16 cellular contexts compared by ENCODE assay signal in the genomic region with DNA sequence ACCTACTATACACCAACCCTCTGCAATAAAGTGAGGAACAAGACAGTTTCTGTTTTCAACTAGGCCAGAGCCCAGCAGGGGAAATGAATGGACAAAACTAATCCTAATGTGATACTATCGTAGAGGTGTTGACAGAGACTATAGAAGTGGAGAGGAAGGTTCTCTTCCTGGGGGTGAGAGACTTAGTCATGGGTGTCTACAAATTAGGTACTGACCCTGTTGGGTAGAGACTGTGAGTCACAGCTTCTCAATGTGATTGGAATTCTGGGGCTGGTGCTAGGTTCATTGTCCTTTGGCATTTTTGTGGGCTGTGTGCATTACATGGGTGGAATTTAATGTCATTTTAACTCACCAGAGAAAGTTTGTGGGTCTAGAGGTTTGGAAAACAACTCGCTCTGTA.
DNase-seq lines count a peak whose midpoint lies in the region; ATAC-seq and TF ChIP-seq lines count a peak whose summit lies in the region.
"Had no signal": no experiment of that assay in that cellular context is flagged by ENCODE, and none has a peak within 500 bp of the region (broad histone marks: within the 10 kb centered on the region; RNA-seq: fewer than 3 reads in every experiment).

No MANE protein-coding gene starts in this region.

- H4K5ac ChIP-seq in mesendoderm (ENCODE audit: low read length) = no peak overlapping the region

- no peak overlapping the region for H2BK15ac ChIP-seq in mesendoderm (replicated peaks; ENCODE audit: low read depth)

- POLR2A ChIA-PET in activated CD8-positive, alpha-beta T cell treated with anti-CD3 and anti-CD28 coated beads, Interleukin-2, amount 10 ng/mL, durations not matched to agents 7 days and 5 days (lab: Charles Lee) = no interaction called here

- H3K4me2 ChIP-seq in mesendoderm (ENCODE audit: low read length) = no peak overlapping the region
- H3K4me2 ChIP-seq: BLaER1 had no signal

- no peak overlapping the region for H3K56ac ChIP-seq in mesendoderm (ENCODE audit: low read length)

- H2AK5ac ChIP-seq in mesendoderm (ENCODE audit: low read length) = no peak overlapping the region

- H3K9ac ChIP-seq in mesendoderm (ENCODE audit: low read length) = no peak overlapping the region
- H3K9ac ChIP-seq: BLaER1 had no signal

- H3K4me1 Mint-ChIP-seq in activated CD8-positive, alpha-beta T cell treated with anti-CD3 and anti-CD28 coated beads, Interleukin-2, amount 10 ng/mL, durations not matched to agents 7 days and 5 days (ENCODE audit: low read depth) = no peaks in the 10 kb centered on the region
- H3K4me1 Mint-ChIP-seq: naive B cell had no signal

- no peak overlapping the region for H2BK5ac ChIP-seq in mesendoderm (ENCODE audit: low read length)

- DNase-seq in AG20443 (ENCODE audit: low spot score) (peak; percentile 18), LoVo (ENCODE audit: low spot score) (peak; percentile 11), cardiac fibroblast (ENCODE audit: low read depth in 2 of 2) (peak; percentile 63 to 93), mesendoderm (peak; percentile 95), DMS79 (lab: John Stamatoyannopoulos, UW) (no peak), T-helper 2 cell (no peak)
- DNase-seq in activated CD8-positive, alpha-beta T cell treated with anti-CD3 and anti-CD28 coated beads, Interleukin-2, amount 10 ng/mL, durations not matched to agents 7 days and 5 days = no peak
- DNase-seq: GF-D8, naive B cell, NCI-H524, Right ventricle myocardium superior, small intestine, upper lobe of left lung had no signal

- no peak overlapping the region for H3K18ac ChIP-seq in mesendoderm (ENCODE audit: low read length)

- H2BK120ac ChIP-seq in mesendoderm (ENCODE audit: low read depth, low read length) = no peak overlapping the region

- H3K4ac ChIP-seq in mesendoderm (ENCODE audit: low read depth, low read length) = no peak overlapping the region

- H3K4me3 ChIP-seq in cardiac fibroblast (replicated peaks in 1 of 2; ENCODE audit: low read depth in 2 of 2, low read length in 2 of 2) (no peak overlapping the region), mesendoderm (ENCODE audit: low read length) (no peak overlapping the region)
- H3K4me3 ChIP-seq: BLaER1, upper lobe of left lung had no signal

- no peak for TF ChIP-seq CTCF in cardiac fibroblast (IDR thresholded peaks at IDR 0.05; ENCODE audit: low read depth, low read length)

- CTCF ChIA-PET in activated CD8-positive, alpha-beta T cell treated with anti-CD3 and anti-CD28 coated beads, Interleukin-2, amount 10 ng/mL, durations not matched to agents 7 days and 5 days (lab: Charles Lee) = no interaction called here

- no peak overlapping the region for H4K8ac ChIP-seq in mesendoderm (ENCODE audit: low read depth, low read length)

- no peak overlapping the region for H3K27ac ChIP-seq in mesendoderm (ENCODE audit: low read depth, low read length)
- H3K27ac ChIP-seq: BLaER1, upper lobe of left lung, VCaP had no signal

- H3K36me3 ChIP-seq in mesendoderm (ENCODE audit: control insufficient read depth, insufficient read depth, low read length) = no peaks in the 10 kb centered on the region
- H3K36me3 ChIP-seq: BLaER1, upper lobe of left lung had no signal

- no peaks in the 10 kb centered on the region for H3K79me1 ChIP-seq in mesendoderm (ENCODE audit: low read length)

- H3K23ac ChIP-seq in mesendoderm (ENCODE audit: low read length) = no peak overlapping the region

- ATAC-seq in HG02852 (IDR thresholded peaks at IDR 0.05; ENCODE audit: unreplicated experiment) = no peak
- ATAC-seq in activated CD8-positive, alpha-beta T cell treated with anti-CD3 and anti-CD28 coated beads, Interleukin-2, amount 10 ng/mL, durations not matched to agents 7 days and 5 days = no peak

- no peaks in the 10 kb centered on the region for H3K36me3 Mint-ChIP-seq in activated CD8-positive, alpha-beta T cell treated with anti-CD3 and anti-CD28 coated beads, Interleukin-2, amount 10 ng/mL, durations not matched to agents 7 days and 5 days (ENCODE audit: low read depth)
- H3K36me3 Mint-ChIP-seq: naive B cell had no signal

- H3K79me2 ChIP-seq in mesendoderm (ENCODE audit: control insufficient read depth, insufficient read depth, low read length) = no peaks in the 10 kb centered on the region

- no peaks in the 10 kb centered on the region for H3K27me3 Mint-ChIP-seq in activated CD8-positive, alpha-beta T cell treated with anti-CD3 and anti-CD28 coated beads, Interleukin-2, amount 10 ng/mL, durations not matched to agents 7 days and 5 days (ENCODE audit: low read depth)

- no peak overlapping the region for H3K27ac Mint-ChIP-seq in activated CD8-positive, alpha-beta T cell treated with anti-CD3 and anti-CD28 coated beads, Interleukin-2, amount 10 ng/mL, durations not matched to agents 7 days and 5 days
- H3K27ac Mint-ChIP-seq: naive B cell had no signal

- H3K9me3 Mint-ChIP-seq in activated CD8-positive, alpha-beta T cell treated with anti-CD3 and anti-CD28 coated beads, Interleukin-2, amount 10 ng/mL, durations not matched to agents 7 days and 5 days (ENCODE audit: insufficient read depth) = no peaks in the 10 kb centered on the region

- H3K4me1 ChIP-seq in mesendoderm (ENCODE audit: control insufficient read depth, low read depth, low read length) = no peaks in the 10 kb centered on the region
- H3K4me1 ChIP-seq: BLaER1, upper lobe of left lung had no signal

- no peaks in the 10 kb centered on the region for H3K27me3 ChIP-seq in mesendoderm (ENCODE audit: insufficient read depth, low read length, poor library complexity)
- H3K27me3 ChIP-seq: BLaER1, upper lobe of left lung had no signal

- no peak overlapping the region for H3K4me3 Mint-ChIP-seq in activated CD8-positive, alpha-beta T cell treated with anti-CD3 and anti-CD28 coated beads, Interleukin-2, amount 10 ng/mL, durations not matched to agents 7 days and 5 days
- H3K4me3 Mint-ChIP-seq: naive B cell had no signal

- WGBS in mesendoderm (ENCODE audit: extremely low coverage, insufficient coverage, low lambda C conversion rate) = no CpG with 5 or more reads among the region's 2 CpGs

Comparison
In these comparisons a context has a peak if more than half of its experiments do, and no peak if none do; other contexts are left out.
1. DNase-seq: peak in AG20443 (single experiment), LoVo (single experiment), cardiac fibroblast (2 of 2) and mesendoderm (single experiment); none in DMS79 (single experiment), T-helper 2 cell (0 of 5) and activated CD8-positive, alpha-beta T cell treated with anti-CD3 and anti-CD28 coated beads, Interleukin-2, amount 10 ng/mL, durations not matched to agents 7 days and 5 days (single experiment).